16 cellular contexts compared by ENCODE assay signal in the genomic region with DNA sequence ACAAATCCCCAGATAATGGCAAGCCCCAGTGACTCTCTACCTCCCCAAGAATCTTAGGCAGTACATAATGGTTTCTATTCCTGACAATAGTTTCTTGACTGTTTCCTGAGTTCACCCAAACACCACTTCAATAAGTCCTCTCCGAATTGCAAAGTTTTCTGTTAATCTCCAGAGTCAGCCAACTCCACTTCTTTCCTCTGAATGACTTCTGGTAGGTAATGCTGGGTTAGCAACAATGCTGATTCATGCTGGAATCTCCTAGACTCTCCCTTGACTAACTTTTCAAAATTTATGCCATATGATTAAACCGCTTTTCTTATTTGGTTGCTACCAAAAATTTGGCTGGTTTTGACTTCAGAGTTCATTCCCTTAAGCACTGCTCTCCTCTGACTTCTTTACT.
A peak's percentile ranks its signal among the peaks of the same experiment; 100 is the strongest.
DNase-seq lines count a peak whose midpoint lies in the region; ATAC-seq, FAIRE-seq and TF ChIP-seq lines count a peak whose summit lies in the region.
"Had no signal": no experiment of that assay in that cellular context is flagged by ENCODE, and none has a peak within 500 bp of the region (broad histone marks: within the 10 kb centered on the region; RNA-seq: fewer than 3 reads in every experiment).

No MANE protein-coding gene starts in this region.

- no peak overlapping the region for H2BK20ac ChIP-seq in H9 (ENCODE audit: low read depth, low read length, poor library complexity, severe bottlenecking)

- no peak overlapping the region for H3K4me3 ChIP-seq in astrocyte (ENCODE audit: insufficient read depth, low read depth, low read length)
- no peak overlapping the region for H3K4me3 ChIP-seq in hepatocyte
- no peak overlapping the region for H3K4me3 ChIP-seq in thoracic aorta
- no peak overlapping the region for H3K4me3 ChIP-seq in SK-N-SH (ENCODE audit: low read depth in 2 of 2, low read length in 1 of 2)

- POLR2A ChIA-PET in SK-N-SH (lab: Yijun Ruan, JAX) = no interaction called here

- no peaks in the 10 kb centered on the region for H3K23me2 ChIP-seq in H9 (ENCODE audit: insufficient read length, low read depth, low read length, poor library complexity, severe bottlenecking)

- no peak overlapping the region for H3T11ph ChIP-seq in H9 (ENCODE audit: low read length)

- H3K27ac Mint-ChIP-seq in H9 (peak overlapping the region in 2 of 3 experiments; percentile 7 to 86; a peak in 3 of 7 replicates), astrocyte (ENCODE audit: unreplicated experiment) (no peak overlapping the region)
- H3K27ac Mint-ChIP-seq: HFFc6 had no signal

- H3K4me1 ChIP-seq in H9 (ENCODE audit: insufficient read depth, low read length) (no peaks in the 10 kb centered on the region), astrocyte (ENCODE audit: insufficient read depth, low read length) (no peaks in the 10 kb centered on the region), hepatocyte (ENCODE audit: insufficient read depth) (peaks cover 15% of the 10 kb centered on the region), thoracic aorta (ENCODE audit: control insufficient read depth in 1 of 2, low read depth in 2 of 2) (peaks cover 33 to 58% of the 10 kb centered on the region in 2 donors), SK-N-SH (ENCODE audit: control insufficient read depth in 1 of 2, insufficient read depth in 2 of 2, low read depth in 1 of 2, low read length in 1 of 2) (no peaks in the 10 kb centered on the region)

- no peak overlapping the region for H3K23ac ChIP-seq in H9 (ENCODE audit: insufficient read length, low read depth, low read length)

- H4K20me1 ChIP-seq in H9 (ENCODE audit: control insufficient read depth, insufficient read depth, insufficient read length) = no peaks in the 10 kb centered on the region
- H4K20me1 ChIP-seq in astrocyte (ENCODE audit: insufficient read depth, low read length) = no peaks in the 10 kb centered on the region
- H4K20me1 ChIP-seq in hepatocyte (ENCODE audit: insufficient read depth, poor library complexity, severe bottlenecking) = no peaks in the 10 kb centered on the region
- no peaks in the 10 kb centered on the region for H4K20me1 ChIP-seq in SK-N-SH (ENCODE audit: insufficient read depth)

- H2BK120ac ChIP-seq in H9 (ENCODE audit: low read depth, low read length, poor library complexity, severe bottlenecking) = no peak overlapping the region

- H4K91ac ChIP-seq in H9 (ENCODE audit: insufficient read length, low read depth, low read length) = no peak overlapping the region

- no peak for TF ChIP-seq RAD21 in SK-N-SH (IDR thresholded peaks at IDR 0.05; ENCODE audit: low read length)

- no peak overlapping the region for H2BK5ac ChIP-seq in H9 (ENCODE audit: insufficient read length, low read length)

- no peak overlapping the region for H3K4ac ChIP-seq in H9 (ENCODE audit: low read depth, low read length)

- no peak overlapping the region for H3K18ac ChIP-seq in H9 (ENCODE audit: insufficient read length, low read depth, low read length)

- H3K4me3 Mint-ChIP-seq in H9 (no peak overlapping the region), astrocyte (ENCODE audit: unreplicated experiment) (no peak overlapping the region)
- H3K4me3 Mint-ChIP-seq: HFFc6 had no signal

- H3K36me3 Mint-ChIP-seq in H9 (ENCODE audit: insufficient read depth in 1 of 3, low read depth in 3 of 3) (peaks cover 0 to 2% (median 0%) of the 10 kb centered on the region in 3 experiments; a peak in 1 of 7 replicates), astrocyte (ENCODE audit: low read depth, unreplicated experiment) (no peaks in the 10 kb centered on the region)

- H3K36me3 ChIP-seq in astrocyte (ENCODE audit: insufficient read depth, low read length) = no peaks in the 10 kb centered on the region
- no peaks in the 10 kb centered on the region for H3K36me3 ChIP-seq in hepatocyte (replicated peaks; ENCODE audit: insufficient read depth, low read depth)
- H3K36me3 ChIP-seq in thoracic aorta = no peaks in the 10 kb centered on the region
- peaks cover 0 to 3% of the 10 kb centered on the region in 2 experiments for H3K36me3 ChIP-seq in SK-N-SH (replicated peaks in 1 of 2; ENCODE audit: control insufficient read depth in 1 of 2, insufficient read depth in 2 of 2, low read length in 1 of 2)

- no CpG with 5 or more reads among the region's 2 CpGs for WGBS in H9 (ENCODE audit: extremely low coverage, insufficient read length, low lambda C conversion rate)
- WGBS in hepatocyte (ENCODE audit: low lambda C conversion rate, missing lambda C conversion rate) = 83% methylated on average over 2 of the region's 2 CpGs
- 43% methylated on average over 2 of the region's 2 CpGs for WGBS in SK-N-SH (ENCODE audit: low lambda C conversion rate)

- CTCF ChIA-PET in SK-N-SH (lab: Yijun Ruan, JAX) = no interaction called here

- H3K14ac ChIP-seq in H9 (ENCODE audit: insufficient read depth, low read length) = no peak overlapping the region

- H3K79me2 ChIP-seq in H9 (ENCODE audit: insufficient read depth, low read length) (no peaks in the 10 kb centered on the region), astrocyte (ENCODE audit: insufficient read depth, low read length) (no peaks in the 10 kb centered on the region), hepatocyte (no peaks in the 10 kb centered on the region), SK-N-SH (ENCODE audit: insufficient read depth) (no peaks in the 10 kb centered on the region)

- DNase-seq in H9 (no peak), astrocyte (ENCODE audit: low read depth) (peak; percentile 28), hepatocyte (ENCODE audit: low spot score) (no peak), thoracic aorta (ENCODE audit: low spot score) (no peak), SK-N-SH (no peak)
- DNase-seq in stimulated activated naive CD4-positive, alpha-beta T cell treated with Interleukin-2 at 50 U/mL for 16 hours (lab: John Stamatoyannopoulos, UW) = no peak
- DNase-seq: C1 segment of cervical spinal cord, HFFc6, Kasumi-1, NCI-H1105 treated with DMSO at 0.1 percent for 48 hours, NCI-H1694 treated with DMSO at 0.1 percent for 48 hours, NCI-H2107, NCI-H2227 treated with DMSO at 0.1 percent for 48 hours, NCI-H524 treated with DMSO at 0.1 percent for 48 hours had no signal

- no peak overlapping the region for H2BK12ac ChIP-seq in H9 (ENCODE audit: insufficient read length, low read depth, low read length)

- no peaks in the 10 kb centered on the region for H3K27me3 ChIP-seq in H9 (ENCODE audit: insufficient read depth, low read length)
- H3K27me3 ChIP-seq in astrocyte (ENCODE audit: insufficient read depth, low read length) = no peaks in the 10 kb centered on the region
- H3K27me3 ChIP-seq in hepatocyte = no peaks in the 10 kb centered on the region
- H3K27me3 ChIP-seq in thoracic aorta (replicated peaks; ENCODE audit: insufficient read depth) = no peaks in the 10 kb centered on the region
- H3K27me3 ChIP-seq in SK-N-SH (ENCODE audit: insufficient read depth) = no peaks in the 10 kb centered on the region

- no peak overlapping the region for H2AFZ ChIP-seq in H9 (ENCODE audit: low read length)
- no peak overlapping the region for H2AFZ ChIP-seq in astrocyte (ENCODE audit: low read depth, low read length)
- no peak overlapping the region for H2AFZ ChIP-seq in hepatocyte
- H2AFZ ChIP-seq in SK-N-SH (ENCODE audit: low read depth) = no peak overlapping the region

- no peaks in the 10 kb centered on the region for H3F3A ChIP-seq in SK-N-SH (replicated peaks; ENCODE audit: insufficient read depth)

- no peaks in the 10 kb centered on the region for H3K79me1 ChIP-seq in H9 (ENCODE audit: insufficient read depth, low read depth, low read length, poor library complexity, severe bottlenecking)

- no peak overlapping the region for H4K8ac ChIP-seq in H9 (replicated peaks; ENCODE audit: insufficient read length, low read depth, low read length)

- H3K27ac ChIP-seq in H9 (ENCODE audit: insufficient read length, low read depth, low read length) = no peak overlapping the region
- no peak overlapping the region for H3K27ac ChIP-seq in astrocyte (ENCODE audit: low read depth, low read length)
- peak overlapping the region; percentile 29 for H3K27ac ChIP-seq in hepatocyte
- H3K27ac ChIP-seq in thoracic aorta = peak overlapping the region; percentile 78 to 81
- no peak overlapping the region for H3K27ac ChIP-seq in SK-N-SH (ENCODE audit: low read depth in 2 of 2, low read length in 1 of 2)

- no peaks in the 10 kb centered on the region for H3K9me3 Mint-ChIP-seq in H9
- H3K9me3 Mint-ChIP-seq in astrocyte (ENCODE audit: unreplicated experiment) = no peaks in the 10 kb centered on the region
- H3K9me3 Mint-ChIP-seq: HFFc6 had no signal

- H3K4me1 Mint-ChIP-seq in H9 (peaks cover 9 to 10% of the 10 kb centered on the region in 2 experiments), astrocyte (ENCODE audit: low read depth, unreplicated experiment) (peaks cover 2% of the 10 kb centered on the region)

- ATAC-seq in thoracic aorta (ENCODE audit: insufficient number of reproducible peaks, low FRiP score, low read depth) (no peak), GM21381 (IDR thresholded peaks at IDR 0.05; ENCODE audit: unreplicated experiment) (no peak)

- no peak overlapping the region for H4K5ac ChIP-seq in H9 (ENCODE audit: insufficient read length, low read depth, low read length)

- no peak overlapping the region for H2AK5ac ChIP-seq in H9 (ENCODE audit: insufficient read length, low read length)

- H3K9me2 ChIP-seq in hepatocyte (replicated peaks; ENCODE audit: insufficient read depth) = no peaks in the 10 kb centered on the region
- H3K9me2 ChIP-seq in SK-N-SH = no peaks in the 10 kb centered on the region

- TF ChIP-seq EP300 in SK-N-SH (IDR thresholded peaks at IDR 0.05; ENCODE audit: borderline replicate concordance in 1 of 2, low read depth in 1 of 2, low read length in 1 of 2) = no peak

- TF ChIP-seq CTCF in H9 (conservative IDR thresholded peaks at IDR 0.05) (no peak), astrocyte (IDR thresholded peaks at IDR 0.05; ENCODE audit: insufficient read depth, low read depth, low read length) (no peak), hepatocyte (IDR thresholded peaks at IDR 0.05; ENCODE audit: poor library complexity) (no peak), thoracic aorta (IDR thresholded peaks at IDR 0.05) (no peak), SK-N-SH (IDR thresholded peaks at IDR 0.05) (no peak)

- no peak for FAIRE-seq in astrocyte (lab: Jason Lieb, UNC)
- FAIRE-seq: H1 had no signal

- H2BK15ac ChIP-seq in H9 (ENCODE audit: low read depth, low read length) = no peak overlapping the region

- no peak overlapping the region for H3K4me2 ChIP-seq in H9 (ENCODE audit: insufficient read depth, insufficient read length, low read length)
- no peak overlapping the region for H3K4me2 ChIP-seq in astrocyte (ENCODE audit: low read length)
- no peak overlapping the region for H3K4me2 ChIP-seq in hepatocyte
- no peak overlapping the region for H3K4me2 ChIP-seq in SK-N-SH

- H3K27me3 Mint-ChIP-seq in H9 (ENCODE audit: low read depth) (no peaks in the 10 kb centered on the region), astrocyte (ENCODE audit: low read depth, unreplicated experiment) (no peaks in the 10 kb centered on the region)

- H3K9me3 ChIP-seq in H9 (ENCODE audit: control insufficient read depth, low read depth, low read length) = no peaks in the 10 kb centered on the region
- H3K9me3 ChIP-seq in astrocyte (ENCODE audit: insufficient read depth, low read depth, low read length) = no peaks in the 10 kb centered on the region
- H3K9me3 ChIP-seq in hepatocyte (ENCODE audit: low read depth) = no peaks in the 10 kb centered on the region
- H3K9me3 ChIP-seq in thoracic aorta = no peaks in the 10 kb centered on the region
- H3K9me3 ChIP-seq in SK-N-SH = no peaks in the 10 kb centered on the region

- no peak overlapping the region for H3K9ac ChIP-seq in H9 (ENCODE audit: extremely low read depth, insufficient read length, low read length)
- H3K9ac ChIP-seq in astrocyte (ENCODE audit: low read length) = no peak overlapping the region
- no peak overlapping the region for H3K9ac ChIP-seq in SK-N-SH

- no peak overlapping the region for H3K56ac ChIP-seq in H9 (ENCODE audit: insufficient read length, low read depth, low read length)

Comparison
In these comparisons a context has a peak if more than half of its experiments do, and no peak if none do; other contexts are left out.
1. H3K27ac ChIP-seq: peak in hepatocyte (single experiment) and thoracic aorta (2 of 2); none in H9 (single experiment), astrocyte (single experiment) and SK-N-SH (0 of 2).